Comparison of ENCODE assay signal across 8 cellular contexts in the genomic region with DNA sequence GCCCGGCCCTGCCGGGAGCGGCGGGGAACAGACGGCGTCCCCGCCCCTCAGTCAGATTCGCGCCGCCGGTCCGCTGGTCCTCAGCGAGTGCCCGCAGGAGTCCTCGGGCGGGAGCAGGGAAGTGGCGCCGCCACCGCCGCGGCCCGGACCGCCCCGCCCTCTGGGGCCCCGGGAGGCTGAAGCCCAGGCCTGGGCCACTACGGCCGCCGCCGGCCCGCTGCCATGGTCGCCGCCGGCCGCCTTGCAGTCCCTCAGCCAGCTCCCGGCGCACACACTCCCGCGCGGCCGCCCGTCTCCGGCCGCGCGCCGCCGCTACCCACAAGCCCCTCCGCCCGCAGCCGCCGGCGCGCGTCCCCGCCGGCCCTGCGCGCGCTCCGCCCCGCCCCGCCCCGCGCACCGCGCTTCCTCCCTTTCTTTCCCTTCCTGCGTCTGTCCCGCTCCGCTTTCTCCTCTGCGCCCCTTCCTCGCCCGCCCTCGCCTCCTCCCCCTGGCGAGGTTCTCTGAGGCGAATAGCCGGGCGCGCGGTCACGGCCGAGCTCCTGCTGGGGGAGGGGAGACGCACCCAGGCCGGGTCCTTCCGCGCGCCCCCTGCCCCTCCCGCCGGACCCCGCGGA. TPM values are rescaled to one million over a fixed set of nuclear protein-coding genes. Genes with fewer than 3 reads are reported as not detected.
DNase-seq lines count a peak whose midpoint lies in the region; TF ChIP-seq lines count a peak whose summit lies in the region.

A gene (minus strand): TSS at position 295 of the 614 bp plus-strand sequence. CDS start 500 bp downstream, outside the sequence.

- H3K4me3 ChIP-seq in testis = peak within 1 kb of the TSS; percentile 82 to 88

- no peaks in the 10 kb centered on the region for H3K36me3 ChIP-seq in testis (ENCODE audit: low read depth, missing control alignments)

- peak; percentile 71 for DNase-seq in ELF-1 (ENCODE audit: low read depth, low spot score)
- peak; percentile 67 for DNase-seq in H4 (ENCODE audit: low spot score)
- peak; percentile 78 for DNase-seq in M059J (ENCODE audit: low read depth)
- DNase-seq in SK-N-DZ (ENCODE audit: low spot score) = peak; percentile 89
- peak; percentile 71 for DNase-seq in activated naive CD4-positive, alpha-beta T cell treated with anti-CD3 and anti-CD28 coated beads, Interleukin-2, amount 50 U/mL, for 16 hours
- DNase-seq in germinal center (ENCODE audit: low spot score) = peak; percentile 88
- DNase-seq in occipital lobe (lab: John Stamatoyannopoulos, UW) = peak; percentile 81
- peak; percentile 90 for DNase-seq in testis

- H3K27me3 ChIP-seq in testis = no peaks in the 10 kb centered on the region

- intact Hi-C loops in testis (cut with DNase I; ENCODE audit: low total_unique reads) = no loop called here

- no peak for TF ChIP-seq POLR2A in testis (IDR thresholded peaks at IDR 0.05)

- H3K9me3 ChIP-seq in testis = no peaks in the 10 kb centered on the region

- 0% methylated on average over 76 of the region's 90 CpGs; no CpG with 5 or more reads in 1 of the 2 donors for WGBS in testis, 2 donors

- H3K4me1 ChIP-seq in testis = peaks cover 8% of the 10 kb centered on the region

- H3K27ac ChIP-seq in testis = peak within 1 kb of the TSS; percentile 96 to 99

- no peak for TF ChIP-seq CTCF in testis (IDR thresholded peaks at IDR 0.05)

RNA-seq across cellular contexts. Expression of the gene that starts here (rescaled TPM):
- 8.2 and 12.8 TPM in 2 replicates for total RNA-seq in H4 (2014; rRNA removed; shearing (Covaris generic))
- total RNA-seq in M059J (2014; rRNA removed; shearing (Covaris generic)) = 21.8 and 22.7 TPM in 2 replicates
- polyA plus RNA-seq in SK-N-DZ (2014; cell fraction: cytosol; rRNA removed) = 7.4 and 7.6 TPM in 2 replicates
- 4.8 and 6.4 TPM in 2 replicates for polyA plus RNA-seq in SK-N-DZ (2014; cell fraction: nucleus; rRNA removed)
- total RNA-seq in occipital lobe = 68.2 TPM
- total RNA-seq in testis = 10 to 100 TPM; 31.3 to 33.7 TPM
- polyA plus RNA-seq in testis (ENCODE audit: insufficient read depth, low read depth, low replicate concordance) = 4.6 TPM

Comparison
In these comparisons a context has a peak if more than half of its experiments do, and no peak if none do; other contexts are left out.
1. Peak in every context shown above with its lines: DNase-seq, H3K4me3 ChIP-seq and H3K27ac ChIP-seq.